ENCODE assay signal across 7 cellular contexts in genomic region chr17:31581022-31581483, GRCh38.
DNase-seq lines count a peak whose midpoint lies in the region; ATAC-seq and TF ChIP-seq lines count a peak whose summit lies in the region.

No MANE protein-coding gene starts in this region.

- H3K27ac ChIP-seq in upper lobe of right lung: peak overlapping the region; percentile 73

- H3K27ac Mint-ChIP-seq in chondrocyte (ENCODE audit: unreplicated experiment): peak overlapping the region; percentile 95
- no peak overlapping the region for H3K27ac Mint-ChIP-seq in activated CD4-positive, alpha-beta memory T cell treated with anti-CD3 and anti-CD28 coated beads, Interleukin-2, amount 10 ng/mL, durations not matched to agents 7 days and 5 days

- intact Hi-C loops in upper lobe of right lung (cut with DNase I): no loop called here

- H3K4me3 Mint-ChIP-seq in chondrocyte (ENCODE audit: unreplicated experiment): peak overlapping the region; percentile 28
- H3K4me3 Mint-ChIP-seq in activated CD4-positive, alpha-beta memory T cell treated with anti-CD3 and anti-CD28 coated beads, Interleukin-2, amount 10 ng/mL, durations not matched to agents 7 days and 5 days: no peak overlapping the region

- H3K36me3 ChIP-seq in upper lobe of right lung: no peaks in the 10 kb centered on the region

- no peaks in the 10 kb centered on the region for H3K27me3 Mint-ChIP-seq in chondrocyte (ENCODE audit: low read depth)
- H3K27me3 Mint-ChIP-seq in activated CD4-positive, alpha-beta memory T cell treated with anti-CD3 and anti-CD28 coated beads, Interleukin-2, amount 10 ng/mL, durations not matched to agents 7 days and 5 days: no peaks in the 10 kb centered on the region

- POLR2A ChIA-PET in activated CD4-positive, alpha-beta memory T cell treated with anti-CD3 and anti-CD28 coated beads, Interleukin-2, amount 10 ng/mL, durations not matched to agents 7 days and 5 days (lab: Charles Lee): no interaction called here

- peaks cover 6% of the 10 kb centered on the region for H3K36me3 Mint-ChIP-seq in chondrocyte (ENCODE audit: low read depth)
- no peaks in the 10 kb centered on the region for H3K36me3 Mint-ChIP-seq in activated CD4-positive, alpha-beta memory T cell treated with anti-CD3 and anti-CD28 coated beads, Interleukin-2, amount 10 ng/mL, durations not matched to agents 7 days and 5 days (ENCODE audit: low read depth)

- H3K27me3 ChIP-seq in upper lobe of right lung: no peaks in the 10 kb centered on the region

- no peaks in the 10 kb centered on the region for H3K9me3 Mint-ChIP-seq in chondrocyte (ENCODE audit: low read depth)
- no peaks in the 10 kb centered on the region for H3K9me3 Mint-ChIP-seq in activated CD4-positive, alpha-beta memory T cell treated with anti-CD3 and anti-CD28 coated beads, Interleukin-2, amount 10 ng/mL, durations not matched to agents 7 days and 5 days

- peak; percentile 87 for ATAC-seq in upper lobe of right lung
- ATAC-seq in HG02885 (IDR thresholded peaks at IDR 0.05; ENCODE audit: poor library complexity, unreplicated experiment): no peak

- CTCF ChIA-PET in activated CD4-positive, alpha-beta memory T cell treated with anti-CD3 and anti-CD28 coated beads, Interleukin-2, amount 10 ng/mL, durations not matched to agents 7 days and 5 days (lab: Charles Lee): no interaction called here

- H3K9me3 ChIP-seq in upper lobe of right lung: no peaks in the 10 kb centered on the region

- DNase-seq in NCI-H1092 treated with DMSO at 0.1 percent for 48 hours (lab: John Stamatoyannopoulos, UW): peak; percentile 79
- no peak for DNase-seq in chondrocyte (ENCODE audit: low spot score)
- DNase-seq in lung microvascular endothelial cell (ENCODE audit: low read depth in 2 of 2): peak; percentile 73 to 78
- peak; percentile 88 for DNase-seq in upper lobe of right lung
- no peak for DNase-seq in activated CD8-positive, alpha-beta memory T cell treated with anti-CD3 and anti-CD28 coated beads for 24 hours
- no peak for DNase-seq in activated CD4-positive, alpha-beta memory T cell treated with anti-CD3 and anti-CD28 coated beads, Interleukin-2, amount 10 ng/mL, durations not matched to agents 7 days and 5 days

- TF ChIP-seq CTCF in chondrocyte (IDR thresholded peaks at IDR 0.05) (no peak), upper lobe of right lung (IDR thresholded peaks at IDR 0.05) (no peak)

- H3K4me1 ChIP-seq in upper lobe of right lung: peaks cover 39% of the 10 kb centered on the region

- peak overlapping the region; percentile 4 for H3K4me3 ChIP-seq in upper lobe of right lung

- peaks cover 48% of the 10 kb centered on the region for H3K4me1 Mint-ChIP-seq in chondrocyte (ENCODE audit: low read depth)
- no peaks in the 10 kb centered on the region for H3K4me1 Mint-ChIP-seq in activated CD4-positive, alpha-beta memory T cell treated with anti-CD3 and anti-CD28 coated beads, Interleukin-2, amount 10 ng/mL, durations not matched to agents 7 days and 5 days

Comparison
In these comparisons a context has a peak if more than half of its experiments do, and no peak if none do; other contexts are left out.
1. DNase-seq: peak in NCI-H1092 treated with DMSO at 0.1 percent for 48 hours (single experiment), lung microvascular endothelial cell (2 of 2) and upper lobe of right lung (single experiment); none in chondrocyte (single experiment), activated CD8-positive, alpha-beta memory T cell treated with anti-CD3 and anti-CD28 coated beads for 24 hours (single experiment) and activated CD4-positive, alpha-beta memory T cell treated with anti-CD3 and anti-CD28 coated beads, Interleukin-2, amount 10 ng/mL, durations not matched to agents 7 days and 5 days (single experiment).